In genomic region chr3:167700046-167700445, GRCh38 we compare ENCODE assay signal across 25 cellular contexts. TPM values are rescaled to one million over a fixed set of nuclear protein-coding genes. Genes with fewer than 3 reads are reported as not detected.
"Had no signal": no experiment of that assay in that cellular context is flagged by ENCODE, and none has a peak within 500 bp of the region (broad histone marks: within the 10 kb centered on the region; RNA-seq: fewer than 3 reads in every experiment).

No MANE protein-coding gene starts in this region.

- H3K27me3 ChIP-seq: adrenal gland, Peyer's patch, SJSA1 had no signal

- H3K4me3 Mint-ChIP-seq: activated B cell treated with CpG ODN at 0.5 μM for 24 hours; activated CD4-positive, alpha-beta memory T cell treated with anti-CD3 and anti-CD28 coated beads for 36 hours; activated CD4-positive, alpha-beta T cell treated with anti-CD3 and anti-CD28 coated beads, Interleukin-2, amount 10 ng/mL, durations not matched to agents 7 days and 5 days; activated naive CD4-positive, alpha-beta T cell treated with anti-CD3 and anti-CD28 coated beads for 36 hours; activated naive CD8-positive, alpha-beta T cell treated with anti-CD3 and anti-CD28 coated beads for 36 hours; activated T-cell treated with anti-CD3 and anti-CD28 coated beads, Interleukin-2, amount 50 U/mL, for 4 hours; activated T-helper 17 cell treated with anti-CD3 and anti-CD28 coated beads, Interleukin-2, amount 50 U/mL, for 72 hours had no signal

- H3K4me3 ChIP-seq: adrenal gland, Peyer's patch, SJSA1 had no signal

- H3K27ac ChIP-seq: adrenal gland, Peyer's patch, RWPE1, SJSA1 had no signal

- H3K4me1 Mint-ChIP-seq: activated B cell treated with CpG ODN at 0.5 μM for 24 hours had no signal

- H3K27me3 Mint-ChIP-seq: activated B cell treated with CpG ODN at 0.5 μM for 24 hours; activated CD4-positive, alpha-beta memory T cell treated with anti-CD3 and anti-CD28 coated beads for 36 hours; activated CD4-positive, alpha-beta T cell treated with anti-CD3 and anti-CD28 coated beads, Interleukin-2, amount 10 ng/mL, durations not matched to agents 7 days and 5 days; activated naive CD8-positive, alpha-beta T cell treated with anti-CD3 and anti-CD28 coated beads for 36 hours; activated T-helper 17 cell treated with anti-CD3 and anti-CD28 coated beads, Interleukin-2, amount 50 U/mL, for 72 hours had no signal

- H3K4me1 ChIP-seq: Peyer's patch, SJSA1 had no signal

- H3K9me3 Mint-ChIP-seq: activated B cell treated with CpG ODN at 0.5 μM for 24 hours; activated CD4-positive, alpha-beta memory T cell treated with anti-CD3 and anti-CD28 coated beads for 36 hours; activated CD4-positive, alpha-beta T cell treated with anti-CD3 and anti-CD28 coated beads, Interleukin-2, amount 10 ng/mL, durations not matched to agents 7 days and 5 days; activated naive CD4-positive, alpha-beta T cell treated with anti-CD3 and anti-CD28 coated beads for 36 hours; activated naive CD8-positive, alpha-beta T cell treated with anti-CD3 and anti-CD28 coated beads for 36 hours; activated T-cell treated with anti-CD3 and anti-CD28 coated beads, Interleukin-2, amount 50 U/mL, for 4 hours; activated T-helper 17 cell treated with anti-CD3 and anti-CD28 coated beads, Interleukin-2, amount 50 U/mL, for 72 hours had no signal

- H3K27ac Mint-ChIP-seq: activated B cell treated with CpG ODN at 0.5 μM for 24 hours; activated CD4-positive, alpha-beta memory T cell treated with anti-CD3 and anti-CD28 coated beads for 36 hours; activated CD4-positive, alpha-beta T cell treated with anti-CD3 and anti-CD28 coated beads, Interleukin-2, amount 10 ng/mL, durations not matched to agents 7 days and 5 days; activated naive CD4-positive, alpha-beta T cell treated with anti-CD3 and anti-CD28 coated beads for 36 hours; activated naive CD8-positive, alpha-beta T cell treated with anti-CD3 and anti-CD28 coated beads for 36 hours; activated T-helper 17 cell treated with anti-CD3 and anti-CD28 coated beads, Interleukin-2, amount 50 U/mL, for 72 hours had no signal

- ATAC-seq: activated T-cell treated with anti-CD3 and anti-CD28 coated beads, Interleukin-2, amount 50 U/mL, for 4 hours; activated T-helper 17 cell treated with anti-CD3 and anti-CD28 coated beads, Interleukin-2, amount 50 U/mL, for 72 hours; SK-N-SH treated with all-trans-retinoic acid at 6 μM for 48 hours had no signal

- H3K9me3 ChIP-seq: adrenal gland, Peyer's patch, SJSA1 had no signal

- H3K36me3 ChIP-seq: adrenal gland had no signal

- DNase-seq: activated B cell treated with CpG ODN at 0.5 μM for 24 hours; activated CD4-positive, alpha-beta memory T cell treated with anti-CD3 and anti-CD28 coated beads for 36 hours; activated CD4-positive, alpha-beta T cell treated with anti-CD3 and anti-CD28 coated beads, Interleukin-2, amount 10 ng/mL, durations not matched to agents 7 days and 5 days; activated CD8-positive, alpha-beta memory T cell treated with anti-CD3 and anti-CD28 coated beads for 24 hours; activated gamma-delta T cell; activated naive CD4-positive, alpha-beta T cell treated with anti-CD3 and anti-CD28 coated beads for 36 hours; activated naive CD8-positive, alpha-beta T cell treated with anti-CD3 and anti-CD28 coated beads for 36 hours; activated T-cell treated with anti-CD3 and anti-CD28 coated beads, Interleukin-2, amount 50 U/mL, for 4 hours; adrenal gland; anterior cingulate cortex; cerebellar nuclear complex; MM.1S; NCI-H1105; NCI-H1436; NCI-H1694 treated with DMSO at 0.1 percent for 48 hours; NCI-H2029 treated with DMSO at 0.1 percent for 48 hours; NCI-H510A treated with DMSO at 0.1 percent for 48 hours; NCI-H69; Peyer's patch; Right ventricle myocardium superior; SW 1271 had no signal

RNA-seq across cellular contexts. Expression of gene WDR49, which starts 46.3 kb away (rescaled TPM):
- total RNA-seq: activated CD4-positive, alpha-beta memory T cell treated with anti-CD3 and anti-CD28 coated beads for 36 hours; activated naive CD4-positive, alpha-beta T cell treated with anti-CD3 and anti-CD28 coated beads for 36 hours; SJSA1 had no signal
